In genomic region chr6:160507420-160507819, GRCh38 we compare ENCODE assay signal across 25 cellular contexts.
A peak's percentile ranks its signal among the peaks of the same experiment; 100 is the strongest.
DNase-seq lines count a peak whose midpoint lies in the region; ATAC-seq, FAIRE-seq and TF ChIP-seq lines count a peak whose summit lies in the region.
"Had no signal": no experiment of that assay in that cellular context is flagged by ENCODE, and none has a peak within 500 bp of the region (broad histone marks: within the 10 kb centered on the region; RNA-seq: fewer than 3 reads in every experiment).

No MANE protein-coding gene starts in this region.

- peak overlapping the region; percentile 6 for H3K27ac Mint-ChIP-seq in stimulated activated effector memory CD8-positive, alpha-beta T cell treated with anti-CD3 and anti-CD28 coated beads, Interleukin-12 subunit alpha, Interleukin-12 subunit beta, amount 100 ng/mL, for 72 hours
- H3K27ac Mint-ChIP-seq: GM23338 had no signal

- no peak overlapping the region for H2AFZ ChIP-seq in DND-41 (ENCODE audit: low read depth, low read length)
- H2AFZ ChIP-seq in K562 (ENCODE audit: low read depth, low read length), result no peak overlapping the region
- H2AFZ ChIP-seq in trophoblast cell (ENCODE audit: insufficient read depth, low read length, poor library complexity), result no peak overlapping the region
- H2AFZ ChIP-seq: GM23338 had no signal

- no peak for TF ChIP-seq EP300 in K562 (IDR thresholded peaks at IDR 0.05; ENCODE audit: low read length)

- H3K4me1 ChIP-seq in DND-41 (ENCODE audit: insufficient read depth, low read length) (no peaks in the 10 kb centered on the region), K562 (replicated peaks in 1 of 2; ENCODE audit: control insufficient read depth in 2 of 2, insufficient read depth in 2 of 2, low read length in 2 of 2) (peaks cover 0 to 5% of the 10 kb centered on the region in 2 experiments; a peak in 3 of 5 replicates), trophoblast cell (ENCODE audit: control insufficient read depth in 1 of 2, insufficient read depth in 2 of 2, low read length in 2 of 2) (no peaks in the 10 kb centered on the region)

- H3K4me3 Mint-ChIP-seq in stimulated activated effector memory CD8-positive, alpha-beta T cell treated with anti-CD3 and anti-CD28 coated beads, Interleukin-12 subunit alpha, Interleukin-12 subunit beta, amount 100 ng/mL, for 72 hours, result no peak overlapping the region
- H3K4me3 Mint-ChIP-seq: CD4-positive, alpha-beta memory T cell; GM23338 had no signal

- H4K20me1 ChIP-seq in DND-41 (ENCODE audit: insufficient read depth, low read length) (no peaks in the 10 kb centered on the region), K562 (replicated peaks; ENCODE audit: control insufficient read depth, insufficient read depth, low read length) (no peaks in the 10 kb centered on the region)

- no peaks in the 10 kb centered on the region for H3K36me3 Mint-ChIP-seq in stimulated activated effector memory CD8-positive, alpha-beta T cell treated with anti-CD3 and anti-CD28 coated beads, Interleukin-12 subunit alpha, Interleukin-12 subunit beta, amount 100 ng/mL, for 72 hours

- H3K23ac ChIP-seq in trophoblast cell (ENCODE audit: low read length), result no peak overlapping the region

- H3K27ac ChIP-seq in DND-41 (ENCODE audit: low read length) (no peak overlapping the region), K562 (ENCODE audit: extremely low read depth, low read depth, low read length) (no peak overlapping the region), trophoblast cell (ENCODE audit: low read depth, low read length) (no peak overlapping the region)
- H3K27ac ChIP-seq: HL-60, SK-N-MC had no signal

- CTCF ChIA-PET in K562 (lab: Yijun Ruan, JAX; ENCODE audit: low intra/inter-chr PET ratio), result no interaction called here

- no peak overlapping the region for H4K12ac ChIP-seq in trophoblast cell (ENCODE audit: low read depth, low read length)

- DNase-seq in DND-41, result no peak
- no peak for DNase-seq in K562 (ENCODE audit: extremely low read depth in 1 of 4, low spot score in 3 of 4)
- DNase-seq in left lobe of liver (ENCODE audit: low spot score), result peak; percentile 80
- no peak for DNase-seq in stimulated activated effector memory CD8-positive, alpha-beta T cell treated with anti-CD3 and anti-CD28 coated beads, Interleukin-12 subunit alpha, Interleukin-12 subunit beta, amount 100 ng/mL, for 72 hours (ENCODE audit: low spot score in 2 of 2)
- no peak for DNase-seq in NCI-H2196 (lab: John Stamatoyannopoulos, UW; ENCODE audit: unreplicated experiment)
- no peak for DNase-seq in NCI-H1092 treated with DMSO at 0.1 percent for 48 hours (lab: John Stamatoyannopoulos, UW)
- no peak for DNase-seq in trophoblast cell
- DNase-seq: C1 segment of cervical spinal cord; CD4-positive, alpha-beta memory T cell; DMS79 treated with DMSO at 0.1 percent for 48 hours; HCEC 1CT; Kasumi-1; NCI-H1105; NCI-H1436 treated with DMSO at 0.1 percent for 48 hours; NCI-H187 treated with DMSO at 0.1 percent for 48 hours; NCI-H2107; NCI-H446; NCI-H524 treated with DMSO at 0.1 percent for 48 hours; NCI-H774; SIG-M5 had no signal

- intact Hi-C loops in K562 (cut with micrococcal nuclease), result no loop called here

- no peak overlapping the region for H2AK5ac ChIP-seq in trophoblast cell (ENCODE audit: low read length)

- peaks cover 13% of the 10 kb centered on the region for H3K4me1 Mint-ChIP-seq in stimulated activated effector memory CD8-positive, alpha-beta T cell treated with anti-CD3 and anti-CD28 coated beads, Interleukin-12 subunit alpha, Interleukin-12 subunit beta, amount 100 ng/mL, for 72 hours
- H3K4me1 Mint-ChIP-seq: GM23338 had no signal

- H3K14ac ChIP-seq in trophoblast cell (ENCODE audit: low read length), result no peak overlapping the region

- no peak overlapping the region for H4K91ac ChIP-seq in trophoblast cell (ENCODE audit: low read depth, low read length)

- H3K79me1 ChIP-seq in trophoblast cell (ENCODE audit: low read length), result no peaks in the 10 kb centered on the region

- H3K4me3 ChIP-seq in DND-41 (ENCODE audit: low read depth in 1 of 2, low read length in 2 of 2), result no peak overlapping the region
- no peak overlapping the region for H3K4me3 ChIP-seq in K562
- H3K4me3 ChIP-seq in trophoblast cell (ENCODE audit: low read depth, low read length), result no peak overlapping the region
- H3K4me3 ChIP-seq: GM23338, SK-N-MC had no signal

- TF ChIP-seq CTCF in DND-41 (IDR thresholded peaks at IDR 0.05; ENCODE audit: borderline replicate concordance, extremely low read depth, low read length, poor library complexity, severe bottlenecking) (no peak), K562 (IDR thresholded peaks at IDR 0.05 in 2 of 3, conservative IDR thresholded peaks at IDR 0.05 in 1 of 3; ENCODE audit: insufficient read depth in 2 of 3, low read depth in 1 of 3, low read length in 3 of 3) (no peak)

- FAIRE-seq in K562 (lab: Jason Lieb, UNC), result no peak
- FAIRE-seq: A204.1, RCC 7860 had no signal

- WGBS in K562 (ENCODE audit: insufficient coverage, low coverage, missing lambda C conversion rate), result 6% methylated on average over 4 of the region's 4 CpGs
- no CpG with 5 or more reads among the region's 4 CpGs for WGBS in trophoblast cell (ENCODE audit: extremely low coverage, insufficient coverage, insufficient read length)

- no peaks in the 10 kb centered on the region for H3K9me3 Mint-ChIP-seq in stimulated activated effector memory CD8-positive, alpha-beta T cell treated with anti-CD3 and anti-CD28 coated beads, Interleukin-12 subunit alpha, Interleukin-12 subunit beta, amount 100 ng/mL, for 72 hours

- H3K9me3 ChIP-seq in DND-41 (ENCODE audit: insufficient read depth, low read length, severe bottlenecking), result peaks cover 12% of the 10 kb centered on the region
- no peaks in the 10 kb centered on the region for H3K9me3 ChIP-seq in K562 (replicated peaks; ENCODE audit: control insufficient read depth, insufficient read depth, low read depth, low read length)
- peaks cover 2% of the 10 kb centered on the region for H3K9me3 ChIP-seq in trophoblast cell (ENCODE audit: insufficient read depth, low read depth, low read length)

- H3K36me3 ChIP-seq in DND-41 (ENCODE audit: insufficient read depth, low read length) (no peaks in the 10 kb centered on the region), K562 (ENCODE audit: control insufficient read depth, insufficient read depth, low read length) (no peaks in the 10 kb centered on the region), trophoblast cell (ENCODE audit: control insufficient read depth in 1 of 2, insufficient read depth in 2 of 2, low read length in 2 of 2) (no peaks in the 10 kb centered on the region)

- TF ChIP-seq RAD21 in K562 (CRISPR knock-in tag; conservative IDR thresholded peaks at IDR 0.05 in 1 of 2, IDR thresholded peaks at IDR 0.05 in 1 of 2), result no peak

- H2BK120ac ChIP-seq in trophoblast cell (ENCODE audit: insufficient read depth, low read length, poor library complexity), result no peak overlapping the region

- in situ Hi-C loops in K562 (cut with MboI), result no loop called here

- no peaks in the 10 kb centered on the region for H3K79me2 ChIP-seq in DND-41 (ENCODE audit: insufficient read depth, low read length)
- H3K79me2 ChIP-seq in K562 (ENCODE audit: control insufficient read depth, insufficient read depth, low read length), result no peaks in the 10 kb centered on the region
- no peaks in the 10 kb centered on the region for H3K79me2 ChIP-seq in trophoblast cell (ENCODE audit: control insufficient read depth, insufficient read depth, low read length, poor library complexity)

- TF ChIP-seq POLR2A in K562 (conservative IDR thresholded peaks at IDR 0.05), result no peak

- H2BK5ac ChIP-seq in trophoblast cell (ENCODE audit: low read depth, low read length, poor library complexity), result no peak overlapping the region

- H3K9ac ChIP-seq in DND-41 (ENCODE audit: low read depth, low read length) (no peak overlapping the region), K562 (ENCODE audit: insufficient read depth in 1 of 2, low read depth in 2 of 2, low read length in 2 of 2) (no peak overlapping the region), trophoblast cell (ENCODE audit: low read length) (no peak overlapping the region)

- ATAC-seq in DND-41 (ENCODE audit: insufficient read depth, low read depth), result 0 out of 3 replicates have a peak, but pooled peaks have one; percentile 33
- ATAC-seq in K562, result peak; percentile 49
- peak; percentile 78 for ATAC-seq in left lobe of liver
- peak; percentile 54 for ATAC-seq in stimulated activated effector memory CD8-positive, alpha-beta T cell treated with anti-CD3 and anti-CD28 coated beads, Interleukin-12 subunit alpha, Interleukin-12 subunit beta, amount 100 ng/mL, for 72 hours
- ATAC-seq: GM23338 had no signal

- no TSS peak for BruUV-seq in K562 (replicated peaks; lab: Mats Ljungman, UMichigan)

- no peak overlapping the region for H3K4ac ChIP-seq in trophoblast cell (ENCODE audit: low read depth, low read length)

- no peak overlapping the region for H2BK12ac ChIP-seq in trophoblast cell (ENCODE audit: low read length)

- no peak overlapping the region for H3K18ac ChIP-seq in trophoblast cell (ENCODE audit: low read length)

- H3K4me2 ChIP-seq in DND-41 (ENCODE audit: insufficient read depth, low read length) (no peak overlapping the region), K562 (ENCODE audit: insufficient read depth, low read length) (no peak overlapping the region), trophoblast cell (ENCODE audit: low read length) (no peak overlapping the region)
- H3K4me2 ChIP-seq: GM23338 had no signal

- no peak overlapping the region for H4K8ac ChIP-seq in trophoblast cell (ENCODE audit: low read depth, low read length)

- H3K9me1 ChIP-seq in K562 (ENCODE audit: control insufficient read depth, insufficient read depth, low read length), result no peaks in the 10 kb centered on the region

- H3K27me3 ChIP-seq in DND-41 (ENCODE audit: insufficient read depth, low read length, poor library complexity) (no peaks in the 10 kb centered on the region), K562 (ENCODE audit: control insufficient read depth in 2 of 2, insufficient read depth in 2 of 2, low read length in 2 of 2) (0 out of 5 replicates have a peak, but pooled peaks cover 0 to 5% of the 10 kb centered on the region in 2 experiments), trophoblast cell (ENCODE audit: insufficient read depth, low read length) (no peaks in the 10 kb centered on the region)

- POLR2A ChIA-PET in K562 (lab: Yijun Ruan, JAX), result interaction anchor here (0.7 kb wide), 1 partner anchor 226 kb away, joined by 4 read pairs; no protein-coding TSS in a partner anchor
